Comparison of ENCODE assay signal across 26 cellular contexts in genomic region chr22:19972251-19972650, GRCh38.
"Had no signal": no experiment of that assay in that cellular context is flagged by ENCODE, and none has a peak within 500 bp of the region (broad histone marks: within the 10 kb centered on the region; RNA-seq: fewer than 3 reads in every experiment).

No MANE protein-coding gene starts in this region.

- H3K27ac ChIP-seq: esophagus muscularis mucosa, hepatocyte, SK-N-MC, thoracic aorta had no signal

- H3K9me3 Mint-ChIP-seq: activated naive CD4-positive, alpha-beta T cell treated with anti-CD3 and anti-CD28 coated beads, Interleukin-2, amount 50 U/mL, for 72 hours; central memory CD8-positive, alpha-beta T cell; memory B cell; nephron progenitor cell had no signal

- H3K9me3 ChIP-seq: esophagus muscularis mucosa, thoracic aorta had no signal

- H3K27ac Mint-ChIP-seq: activated naive CD4-positive, alpha-beta T cell treated with anti-CD3 and anti-CD28 coated beads, Interleukin-2, amount 50 U/mL, for 72 hours; memory B cell; nephron progenitor cell had no signal

- H3K4me3 Mint-ChIP-seq: central memory CD8-positive, alpha-beta T cell; memory B cell; nephron progenitor cell had no signal

- H3K27me3 Mint-ChIP-seq: central memory CD8-positive, alpha-beta T cell had no signal

- DNase-seq: activated CD4-positive, alpha-beta T cell treated with anti-CD3 and anti-CD28 coated beads, Interleukin-2, amount 50 U/mL, for 1 hour; activated CD4-positive, CD25-positive, alpha-beta regulatory T cell treated with anti-CD3 and anti-CD28 coated beads, Interleukin-2, amount 50 U/mL, for 72 hours; activated CD8-positive, alpha-beta memory T cell treated with anti-CD3 and anti-CD28 coated beads, Interleukin-2, amount 50 U/mL, for 48 hours; activated gamma-delta T cell; aorta; effector memory CD4-positive, alpha-beta T cell; glutamatergic neuron; nephron progenitor cell; occipital lobe; posterior cingulate gyrus; small intestine; stimulated activated CD4-positive, alpha-beta T cell treated with anti-CD3 and anti-CD28 coated beads, Interleukin-2, amount 100 ng/mL, for 24 hours; stimulated activated naive CD4-positive, alpha-beta T cell treated with Interleukin-2 at 50 U/mL for 16 hours; SW 1271; T-helper 2 cell had no signal

- H3K27me3 ChIP-seq: esophagus muscularis mucosa, hepatocyte had no signal

- ATAC-seq: sciatic nerve had no signal

- FAIRE-seq: colon, endothelial cell of umbilical vein, frontal cortex, small intestine had no signal

- H3K36me3 Mint-ChIP-seq: activated naive CD4-positive, alpha-beta T cell treated with anti-CD3 and anti-CD28 coated beads, Interleukin-2, amount 50 U/mL, for 72 hours; memory B cell had no signal

- H3K4me3 ChIP-seq: esophagus muscularis mucosa, hepatocyte, SK-N-MC, thoracic aorta had no signal
